1 cellular context compared by ENCODE assay signal in genomic region chr4:76305971-76306881, GRCh38.
A peak's percentile ranks its signal among the peaks of the same experiment; 100 is the strongest.
TF ChIP-seq lines count a peak whose summit lies in the region.

STBD1 (plus strand) TSS chr4:76306733; CDS start chr4:76306770, 37 bp downstream.

TF ChIP-seq in K562, 482 proteins besides CTCF, POLR2A, EP300 and RAD21 (continued from another document and continues in another):
- TF ChIP-seq MGA (IDR thresholded peaks at IDR 0.05): peak; percentile 56; the same call in 1 of the 2 replicates
- TF ChIP-seq UBTF (IDR thresholded peaks at IDR 0.05; ENCODE audit: borderline replicate concordance in 1 of 2, low read depth in 2 of 2, low read length in 2 of 2): 0 out of 4 replicates have a peak, but pooled peaks of 1 of the 2 experiments have one; percentile 31
- TF ChIP-seq ARID2 (IDR thresholded peaks at IDR 0.05): no peak
- TF ChIP-seq ARID3A (IDR thresholded peaks at IDR 0.05; ENCODE audit: borderline replicate concordance, low read depth, low read length): no peak
- TF ChIP-seq, protein P1, sequence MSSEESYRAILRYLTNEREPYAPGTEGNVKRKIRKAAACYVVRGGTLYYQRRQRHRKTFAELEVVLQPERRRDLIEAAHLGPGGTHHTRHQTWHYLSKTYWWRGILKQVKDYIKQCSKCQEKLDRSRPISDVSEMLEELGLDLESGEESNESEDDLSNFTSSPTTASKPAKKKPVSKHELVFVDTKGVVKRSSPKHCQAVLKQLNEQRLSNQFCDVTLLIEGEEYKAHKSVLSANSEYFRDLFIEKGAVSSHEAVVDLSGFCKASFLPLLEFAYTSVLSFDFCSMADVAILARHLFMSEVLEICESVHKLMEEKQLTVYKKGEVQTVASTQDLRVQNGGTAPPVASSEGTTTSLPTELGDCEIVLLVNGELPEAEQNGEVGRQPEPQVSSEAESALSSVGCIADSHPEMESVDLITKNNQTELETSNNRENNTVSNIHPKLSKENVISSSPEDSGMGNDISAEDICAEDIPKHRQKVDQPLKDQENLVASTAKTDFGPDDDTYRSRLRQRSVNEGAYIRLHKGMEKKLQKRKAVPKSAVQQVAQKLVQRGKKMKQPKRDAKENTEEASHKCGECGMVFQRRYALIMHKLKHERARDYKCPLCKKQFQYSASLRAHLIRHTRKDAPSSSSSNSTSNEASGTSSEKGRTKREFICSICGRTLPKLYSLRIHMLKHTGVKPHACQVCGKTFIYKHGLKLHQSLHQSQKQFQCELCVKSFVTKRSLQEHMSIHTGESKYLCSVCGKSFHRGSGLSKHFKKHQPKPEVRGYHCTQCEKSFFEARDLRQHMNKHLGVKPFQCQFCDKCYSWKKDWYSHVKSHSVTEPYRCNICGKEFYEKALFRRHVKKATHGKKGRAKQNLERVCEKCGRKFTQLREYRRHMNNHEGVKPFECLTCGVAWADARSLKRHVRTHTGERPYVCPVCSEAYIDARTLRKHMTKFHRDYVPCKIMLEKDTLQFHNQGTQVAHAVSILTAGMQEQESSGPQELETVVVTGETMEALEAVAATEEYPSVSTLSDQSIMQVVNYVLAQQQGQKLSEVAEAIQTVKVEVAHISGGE (CRISPR knock-in tag; IDR thresholded peaks at IDR 0.05): 0 out of 6 replicates have a peak, but pooled peaks of 1 of the 3 experiments have one; percentile 47
- TF ChIP-seq XRCC4 (IDR thresholded peaks at IDR 0.05; ENCODE audit: extremely low read depth, insufficient read depth, insufficient read length): no peak
- TF ChIP-seq ZNF589 (CRISPR knock-in tag; IDR thresholded peaks at IDR 0.05; ENCODE audit: low read depth): no peak
- no peak for TF ChIP-seq LARP7 (IDR thresholded peaks at IDR 0.05)
- peak; percentile 91 for TF ChIP-seq HNRNPLL (IDR thresholded peaks at IDR 0.05; ENCODE audit: low read depth, low read length, poor library complexity, severe bottlenecking)
- TF ChIP-seq, protein P2, sequence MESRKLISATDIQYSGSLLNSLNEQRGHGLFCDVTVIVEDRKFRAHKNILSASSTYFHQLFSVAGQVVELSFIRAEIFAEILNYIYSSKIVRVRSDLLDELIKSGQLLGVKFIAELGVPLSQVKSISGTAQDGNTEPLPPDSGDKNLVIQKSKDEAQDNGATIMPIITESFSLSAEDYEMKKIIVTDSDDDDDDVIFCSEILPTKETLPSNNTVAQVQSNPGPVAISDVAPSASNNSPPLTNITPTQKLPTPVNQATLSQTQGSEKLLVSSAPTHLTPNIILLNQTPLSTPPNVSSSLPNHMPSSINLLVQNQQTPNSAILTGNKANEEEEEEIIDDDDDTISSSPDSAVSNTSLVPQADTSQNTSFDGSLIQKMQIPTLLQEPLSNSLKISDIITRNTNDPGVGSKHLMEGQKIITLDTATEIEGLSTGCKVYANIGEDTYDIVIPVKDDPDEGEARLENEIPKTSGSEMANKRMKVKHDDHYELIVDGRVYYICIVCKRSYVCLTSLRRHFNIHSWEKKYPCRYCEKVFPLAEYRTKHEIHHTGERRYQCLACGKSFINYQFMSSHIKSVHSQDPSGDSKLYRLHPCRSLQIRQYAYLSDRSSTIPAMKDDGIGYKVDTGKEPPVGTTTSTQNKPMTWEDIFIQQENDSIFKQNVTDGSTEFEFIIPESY (CRISPR knock-in tag; IDR thresholded peaks at IDR 0.05): 0 out of 2 replicates have a peak, but pooled peaks have one; percentile 18
- no peak for TF ChIP-seq CBFA2T2 (conservative IDR thresholded peaks at IDR 0.05)
- no peak for TF ChIP-seq USF2 (CRISPR knock-in tag; IDR thresholded peaks at IDR 0.05)
- TF ChIP-seq ZNF217 (CRISPR knock-in tag; IDR thresholded peaks at IDR 0.05): no peak
- TF ChIP-seq VEZF1 (CRISPR knock-in tag; IDR thresholded peaks at IDR 0.05): peak; percentile 33; the same call in 1 of the 2 replicates
- TF ChIP-seq CCNT2 (IDR thresholded peaks at IDR 0.05; ENCODE audit: borderline replicate concordance, extremely low read depth, insufficient read length, low read depth, low read length): peak; percentile 24
- TF ChIP-seq GTF2F1 (IDR thresholded peaks at IDR 0.05; ENCODE audit: low read depth, low read length): no peak
- no peak for TF ChIP-seq CEBPB (tag; IDR thresholded peaks at IDR 0.05)
- peak; percentile 57 to 66 for TF ChIP-seq NRF1 (conservative IDR thresholded peaks at IDR 0.05 in 1 of 2, IDR thresholded peaks at IDR 0.05 in 1 of 2)
- no peak for TF ChIP-seq ARNT (IDR thresholded peaks at IDR 0.05)
- no peak for TF ChIP-seq NFXL1 (CRISPR knock-in tag; IDR thresholded peaks at IDR 0.05)
- TF ChIP-seq, protein P3, sequence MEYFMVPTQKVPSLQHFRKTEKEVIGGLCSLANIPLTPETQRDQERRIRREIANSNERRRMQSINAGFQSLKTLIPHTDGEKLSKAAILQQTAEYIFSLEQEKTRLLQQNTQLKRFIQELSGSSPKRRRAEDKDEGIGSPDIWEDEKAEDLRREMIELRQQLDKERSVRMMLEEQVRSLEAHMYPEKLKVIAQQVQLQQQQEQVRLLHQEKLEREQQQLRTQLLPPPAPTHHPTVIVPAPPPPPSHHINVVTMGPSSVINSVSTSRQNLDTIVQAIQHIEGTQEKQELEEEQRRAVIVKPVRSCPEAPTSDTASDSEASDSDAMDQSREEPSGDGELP (CRISPR knock-in tag; IDR thresholded peaks at IDR 0.05; ENCODE audit: borderline replicate concordance): no peak
- no peak for TF ChIP-seq TRIM28 (IDR thresholded peaks at IDR 0.05)
- peak; percentile 19 for TF ChIP-seq PHF20 (IDR thresholded peaks at IDR 0.05; ENCODE audit: partially characterized antibody)
- TF ChIP-seq ZFX (CRISPR knock-in tag; IDR thresholded peaks at IDR 0.05): peak; percentile 87
- no peak for TF ChIP-seq ZNF449 (CRISPR knock-in tag; IDR thresholded peaks at IDR 0.05)
